In the genomic region with DNA sequence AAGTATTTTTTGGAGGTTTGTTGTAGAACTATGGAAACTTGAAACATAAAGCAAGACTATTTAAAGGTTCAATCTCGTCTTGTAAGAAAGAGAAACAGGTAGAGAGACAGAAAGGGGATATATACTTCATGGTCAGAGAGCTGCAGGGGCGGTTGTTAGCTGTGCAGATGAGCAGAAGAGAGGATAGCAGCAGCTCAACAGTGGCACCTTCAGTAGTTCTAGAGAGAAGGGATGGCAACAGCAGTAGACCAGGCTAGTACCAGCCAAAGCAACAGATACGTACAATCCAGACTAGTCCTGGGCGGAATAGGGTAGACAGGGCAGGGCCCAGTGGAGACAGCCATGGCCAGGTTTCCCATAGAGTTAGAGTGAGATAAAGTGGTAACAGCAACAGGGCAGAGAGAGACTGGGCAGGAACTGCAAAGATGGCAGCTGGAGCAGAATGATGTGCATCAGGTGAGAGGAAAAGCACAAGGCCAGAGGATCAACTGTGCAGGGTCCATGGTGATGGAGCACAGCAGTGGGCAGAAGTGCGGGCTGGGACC, we compare ENCODE assay signal across 9 cellular contexts.
DNase-seq lines count a peak whose midpoint lies in the region; ATAC-seq and TF ChIP-seq lines count a peak whose summit lies in the region.
"Had no signal": no experiment of that assay in that cellular context is flagged by ENCODE, and none has a peak within 500 bp of the region (broad histone marks: within the 10 kb centered on the region; RNA-seq: fewer than 3 reads in every experiment).

No MANE protein-coding gene starts in this region.

- H3K27ac Mint-ChIP-seq in natural killer cell = peak overlapping the region; percentile 50 to 53

- no peak overlapping the region for H3K4me3 ChIP-seq in body of pancreas
- H3K4me3 ChIP-seq: thoracic aorta had no signal

- peaks cover 34 to 53% of the 10 kb centered on the region in 2 donors for H3K27me3 Mint-ChIP-seq in natural killer cell (ENCODE audit: low read depth in 2 of 2)

- H3K4me1 ChIP-seq in body of pancreas = no peaks in the 10 kb centered on the region

- ATAC-seq in GM19467 (IDR thresholded peaks at IDR 0.05; ENCODE audit: unreplicated experiment) (peak; percentile 77), HG03460 (IDR thresholded peaks at IDR 0.05; ENCODE audit: unreplicated experiment) (peak; percentile 69), body of pancreas (no peak), natural killer cell (peak; percentile 50 to 74 (median 71)), sciatic nerve (no peak)

- H3K4me3 Mint-ChIP-seq in natural killer cell = no peak overlapping the region

- no peaks in the 10 kb centered on the region for H3K36me3 Mint-ChIP-seq in natural killer cell

- peak; percentile 42 for DNase-seq in DMS114 treated with DMSO at 0.1 percent for 48 hours (lab: John Stamatoyannopoulos, UW; ENCODE audit: unreplicated experiment)
- DNase-seq in SHP77 treated with DMSO at 0.1 percent for 48 hours (lab: John Stamatoyannopoulos, UW) = peak; percentile 22
- DNase-seq in body of pancreas = no peak
- DNase-seq in natural killer cell = no peak
- no peak for DNase-seq in sciatic nerve (ENCODE audit: low spot score)
- DNase-seq in D341Med (ENCODE audit: low spot score) = no peak

- no peaks in the 10 kb centered on the region for H3K36me3 ChIP-seq in body of pancreas (replicated peaks in 1 of 2; ENCODE audit: insufficient read depth in 1 of 2, low read depth in 2 of 2)
- H3K36me3 ChIP-seq: thoracic aorta had no signal

- peaks cover 11 to 17% of the 10 kb centered on the region in 2 donors for H3K4me1 Mint-ChIP-seq in natural killer cell

- H3K27me3 ChIP-seq in body of pancreas = no peaks in the 10 kb centered on the region

- H3K9me3 ChIP-seq in body of pancreas = no peaks in the 10 kb centered on the region
- H3K9me3 ChIP-seq: thoracic aorta had no signal

- TF ChIP-seq CTCF in body of pancreas (IDR thresholded peaks at IDR 0.05) (no peak), natural killer cell (IDR thresholded peaks at IDR 0.05) (no peak)

- intact Hi-C loops in body of pancreas (cut with DNase I) (no loop called here), natural killer cell (cut with micrococcal nuclease) (no loop called here), sciatic nerve (cut with DNase I) (no loop called here)

- TF ChIP-seq POLR2A in body of pancreas (IDR thresholded peaks at IDR 0.05) = peak in 2 of 3 donors; percentile 32 to 34

- H3K9me3 Mint-ChIP-seq in natural killer cell = no peaks in the 10 kb centered on the region

- no peak overlapping the region for H3K27ac ChIP-seq in body of pancreas
- H3K27ac ChIP-seq: thoracic aorta had no signal

- 47 to 81% methylated on average over 4 to 5 of the region's 5 CpGs for WGBS in body of pancreas, 2 donors

Comparison
In these comparisons a context has a peak if more than half of its experiments do, and no peak if none do; other contexts are left out.
1. DNase-seq: peak in DMS114 treated with DMSO at 0.1 percent for 48 hours (single experiment) and SHP77 treated with DMSO at 0.1 percent for 48 hours (single experiment); none in body of pancreas (0 of 4), natural killer cell (single experiment), sciatic nerve (single experiment) and D341Med (single experiment).
2. ATAC-seq: peak in GM19467 (single experiment), HG03460 (single experiment) and natural killer cell (3 of 3); none in body of pancreas (single experiment) and sciatic nerve (single experiment).